ENCODE assay signal across 26 cellular contexts in the genomic region with DNA sequence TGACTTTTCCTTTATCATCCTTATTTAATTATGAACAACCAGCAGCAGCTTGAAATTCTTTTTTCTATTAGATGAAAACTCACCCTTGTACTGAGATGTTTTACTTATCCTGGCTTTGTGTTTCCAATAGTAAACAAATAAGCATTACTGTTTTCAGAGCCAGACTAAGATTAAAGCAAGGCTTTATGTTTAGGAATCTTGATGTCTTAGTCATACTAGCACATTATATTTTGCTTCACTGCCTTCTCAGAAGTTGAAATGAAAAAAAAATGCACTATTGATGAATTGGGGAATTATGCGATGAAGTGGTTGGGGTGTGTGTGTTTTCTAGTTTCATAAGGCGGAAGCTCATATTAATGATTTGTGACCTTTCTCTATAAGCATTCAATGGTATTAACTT.
"Had no signal": no experiment of that assay in that cellular context is flagged by ENCODE, and none has a peak within 500 bp of the region (broad histone marks: within the 10 kb centered on the region; RNA-seq: fewer than 3 reads in every experiment).

No MANE protein-coding gene starts in this region.

- ATAC-seq: effector memory CD8-positive, alpha-beta T cell; esophagus mucosa; foreskin keratinocyte; gastrocnemius medialis; gastroesophageal sphincter; heart left ventricle; heart right ventricle had no signal

- DNase-seq: colonic mucosa; cortex of kidney; dermis blood vessel endothelial cell; dorsolateral prefrontal cortex; effector CD4-positive, alpha-beta T cell; effector CD8-positive, alpha-beta T cell; effector memory CD4-positive, alpha-beta T cell; effector memory CD8-positive, alpha-beta T cell; endodermal cell; erythroblast; esophagus squamous epithelium; foreskin fibroblast; foreskin keratinocyte; gastrocnemius medialis; glutamatergic neuron; head of caudate nucleus; heart left ventricle; heart right ventricle; hippocampal formation had no signal

- H3K79me2 ChIP-seq: hepatocyte had no signal

- H3K27me3 ChIP-seq: colonic mucosa, dorsolateral prefrontal cortex, esophagus muscularis mucosa, esophagus squamous epithelium, foreskin keratinocyte, gastrocnemius medialis, gastroesophageal sphincter, heart left ventricle, heart right ventricle, hepatocyte had no signal

- FAIRE-seq: endothelial cell of umbilical vein had no signal

- H3K4me3 ChIP-seq: colonic mucosa, coronary artery, dorsolateral prefrontal cortex, esophagus muscularis mucosa, esophagus squamous epithelium, gastrocnemius medialis, gastroesophageal sphincter, heart left ventricle, heart right ventricle, hepatocyte had no signal

- H3K4me2 ChIP-seq: hepatocyte had no signal

- H3K27ac ChIP-seq: colonic mucosa, coronary artery, dorsolateral prefrontal cortex, epithelial cell of prostate, esophagus muscularis mucosa, esophagus squamous epithelium, foreskin keratinocyte, gastrocnemius medialis, gastroesophageal sphincter, heart left ventricle, heart right ventricle, hepatocyte had no signal

- H3K36me3 ChIP-seq: colonic mucosa, esophagus muscularis mucosa, esophagus squamous epithelium, gastrocnemius medialis, gastroesophageal sphincter, heart left ventricle, heart right ventricle had no signal

- H3K9me3 ChIP-seq: colonic mucosa, esophagus muscularis mucosa, esophagus squamous epithelium, gastrocnemius medialis, gastroesophageal sphincter had no signal

- H2AFZ ChIP-seq: hepatocyte had no signal

- H3K4me1 ChIP-seq: colonic mucosa, esophagus muscularis mucosa, esophagus squamous epithelium, foreskin keratinocyte, gastrocnemius medialis, gastroesophageal sphincter, heart right ventricle had no signal
